ENCODE assay signal across 15 cellular contexts in genomic region chr6:7813704-7814103, GRCh38.
"Had no signal": no experiment of that assay in that cellular context is flagged by ENCODE, and none has a peak within 500 bp of the region (broad histone marks: within the 10 kb centered on the region; RNA-seq: fewer than 3 reads in every experiment).

No MANE protein-coding gene starts in this region.

- H3K4me1 Mint-ChIP-seq: activated CD4-positive, alpha-beta T cell treated with anti-CD3 and anti-CD28 coated beads for 36 hours had no signal

- DNase-seq: activated CD4-positive, alpha-beta T cell treated with anti-CD3 and anti-CD28 coated beads for 36 hours; activated CD8-positive, alpha-beta memory T cell treated with anti-CD3 and anti-CD28 coated beads, Interleukin-2, amount 50 U/mL, for 48 hours; activated CD8-positive, alpha-beta T cell treated with anti-CD3 and anti-CD28 coated beads, Interleukin-2, amount 10 ng/mL, durations not matched to agents 7 days and 5 days; activated naive CD4-positive, alpha-beta T cell; esophagus squamous epithelium; foreskin fibroblast; kidney; left ventricle myocardium inferior; retina; stomach had no signal

- H3K27ac Mint-ChIP-seq: activated CD4-positive, alpha-beta T cell treated with anti-CD3 and anti-CD28 coated beads for 36 hours; activated CD8-positive, alpha-beta T cell treated with anti-CD3 and anti-CD28 coated beads, Interleukin-2, amount 10 ng/mL, durations not matched to agents 7 days and 5 days had no signal

- ATAC-seq: activated CD4-positive, alpha-beta T cell treated with anti-CD3 and anti-CD28 coated beads for 36 hours; activated CD8-positive, alpha-beta T cell treated with anti-CD3 and anti-CD28 coated beads, Interleukin-2, amount 10 ng/mL, durations not matched to agents 7 days and 5 days had no signal

- H3K4me1 ChIP-seq: ascending aorta, esophagus squamous epithelium, parathyroid adenoma, stomach had no signal

- H3K4me3 ChIP-seq: ascending aorta, cardiac muscle cell, esophagus squamous epithelium, left ventricle myocardium inferior, stomach, thoracic aorta had no signal

- H3K9me3 ChIP-seq: ascending aorta, esophagus squamous epithelium, left ventricle myocardium inferior, stomach, thoracic aorta had no signal

- H3K27ac ChIP-seq: ascending aorta, cardiac muscle cell, esophagus squamous epithelium, left ventricle myocardium inferior, parathyroid adenoma, stomach, thoracic aorta, VCaP had no signal

- H3K4me3 Mint-ChIP-seq: activated CD4-positive, alpha-beta T cell treated with anti-CD3 and anti-CD28 coated beads for 36 hours; activated CD8-positive, alpha-beta T cell treated with anti-CD3 and anti-CD28 coated beads, Interleukin-2, amount 10 ng/mL, durations not matched to agents 7 days and 5 days had no signal

- H3K27me3 ChIP-seq: ascending aorta, cardiac muscle cell, esophagus squamous epithelium, stomach had no signal

- H3K36me3 ChIP-seq: ascending aorta, cardiac muscle cell, esophagus squamous epithelium, left ventricle myocardium inferior, stomach, thoracic aorta had no signal
